ENCODE assay signal across 1 cellular context in the genomic region with DNA sequence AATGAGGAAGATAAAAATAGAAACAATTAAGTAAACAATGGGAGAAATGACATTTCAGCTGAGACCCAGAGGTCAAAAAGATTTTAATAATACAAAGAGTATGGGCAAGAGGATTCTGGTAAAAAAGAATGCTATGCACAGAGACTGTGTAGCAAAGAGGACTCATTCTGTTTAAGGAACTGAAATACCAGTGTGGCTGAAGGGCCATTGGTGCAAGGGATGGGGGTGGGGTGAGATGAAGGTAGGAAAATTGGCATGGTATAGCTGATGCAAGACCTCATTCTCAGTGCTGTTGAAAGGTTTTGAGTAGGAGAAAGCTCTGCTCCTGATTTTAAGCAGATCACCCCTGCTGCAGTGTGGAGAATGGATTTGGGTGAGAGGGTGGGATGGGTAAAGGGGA.
TF ChIP-seq lines count a peak whose summit lies in the region.

No MANE protein-coding gene starts in this region.

TF ChIP-seq in IMR-90, 13 proteins besides CTCF, POLR2A, EP300 and RAD21 (continued from another document):
- TF ChIP-seq ELK1 (IDR thresholded peaks at IDR 0.05; ENCODE audit: borderline replicate concordance, low read depth, low read length): no peak
- TF ChIP-seq NFE2L2 (IDR thresholded peaks at IDR 0.05; ENCODE audit: low read depth, low read length): no peak
- no peak for TF ChIP-seq MAFK (IDR thresholded peaks at IDR 0.05; ENCODE audit: low read depth, low read length)
